28 cellular contexts compared by ENCODE assay signal in genomic region chr4:127284236-127284635, GRCh38.
"Had no signal": no experiment of that assay in that cellular context is flagged by ENCODE, and none has a peak within 500 bp of the region (broad histone marks: within the 10 kb centered on the region; RNA-seq: fewer than 3 reads in every experiment).

No MANE protein-coding gene starts in this region.

- DNase-seq: activated CD4-positive, alpha-beta memory T cell treated with anti-CD3 and anti-CD28 coated beads, Interleukin-2, amount 10 ng/mL, durations not matched to agents 7 days and 5 days; activated CD4-positive, alpha-beta T cell treated with anti-CD3 and anti-CD28 coated beads for 1 hour; activated CD4-positive, alpha-beta T cell treated with anti-CD3 and anti-CD28 coated beads, Interleukin-2, amount 10 ng/mL, durations not matched to agents 7 days and 5 days; activated CD8-positive, alpha-beta memory T cell treated with anti-CD3 and anti-CD28 coated beads, Interleukin-2, amount 50 U/mL, for 48 hours; activated gamma-delta T cell treated with Interleukin-2 at 50 U/mL for 16 hours; activated naive CD8-positive, alpha-beta T cell treated with anti-CD3 and anti-CD28 coated beads, Interleukin-2, amount 50 U/mL, for 24 hours; activated T-cell treated with anti-CD3 and anti-CD28 coated beads, Interleukin-2, amount 50 U/mL, for 24 hours; anterior cingulate cortex; effector CD8-positive, alpha-beta T cell; esophagus squamous epithelium; gastrocnemius medialis; glutamatergic neuron; left ventricle myocardium inferior; mucosa of descending colon; pancreas; retina; sigmoid colon; stimulated activated CD4-positive, alpha-beta T cell treated with anti-CD3 and anti-CD28 coated beads, Interleukin-15, amount 100 ng/mL, for 24 hours; stimulated activated CD4-positive, alpha-beta T cell treated with anti-CD3 and anti-CD28 coated beads, Interleukin-2, amount 100 ng/mL, for 24 hours; stimulated activated naive B cell treated with anti-CD40 and anti-IgM and Interleukin-4, amounts not matched to agents 10 μg/mL and 1 μg/mL and 100 μg/mL, for 72 hours; T-helper 2 cell had no signal

- H3K4me1 ChIP-seq: esophagus squamous epithelium, gastrocnemius medialis, left ventricle myocardium inferior, pancreas, prostate gland, sigmoid colon, tibial nerve had no signal

- H3K36me3 ChIP-seq: esophagus squamous epithelium, gastrocnemius medialis, left ventricle myocardium inferior, pancreas, prostate gland, sigmoid colon, tibial nerve had no signal

- H3K27me3 ChIP-seq: esophagus squamous epithelium, gastrocnemius medialis, pancreas, sigmoid colon, tibial nerve had no signal

- H3K27ac ChIP-seq: epithelial cell of prostate, esophagus squamous epithelium, gastrocnemius medialis, left ventricle myocardium inferior, pancreas, prostate gland, sigmoid colon, tibial nerve had no signal

- ATAC-seq: activated naive CD8-positive, alpha-beta T cell treated with anti-CD3 and anti-CD28 coated beads, Interleukin-2, amount 50 U/mL, for 24 hours; activated T-helper 17 cell treated with anti-CD3 and anti-CD28 coated beads, Interleukin-2, amount 50 U/mL, for 72 hours; gastrocnemius medialis; mucosa of descending colon; natural killer cell treated with Interleukin-12 subunit alpha and Interleukin-12 subunit beta and Interleukin-15 and Interleukin-18, amount 100 ng/mL, for 72 hours; pancreas; stimulated activated naive B cell treated with anti-CD40 and anti-IgM and Interleukin-4, amounts not matched to agents 10 μg/mL and 1 μg/mL and 100 μg/mL, for 72 hours; WTC11 had no signal

- H3K9me3 ChIP-seq: esophagus squamous epithelium, gastrocnemius medialis, left ventricle myocardium inferior, pancreas, prostate gland, sigmoid colon, tibial nerve had no signal

- H3K4me3 ChIP-seq: esophagus squamous epithelium, gastrocnemius medialis, left ventricle myocardium inferior, lung, mucosa of descending colon, pancreas, prostate gland, sigmoid colon, tibial nerve had no signal
